27 cellular contexts compared by ENCODE assay signal in the genomic region with DNA sequence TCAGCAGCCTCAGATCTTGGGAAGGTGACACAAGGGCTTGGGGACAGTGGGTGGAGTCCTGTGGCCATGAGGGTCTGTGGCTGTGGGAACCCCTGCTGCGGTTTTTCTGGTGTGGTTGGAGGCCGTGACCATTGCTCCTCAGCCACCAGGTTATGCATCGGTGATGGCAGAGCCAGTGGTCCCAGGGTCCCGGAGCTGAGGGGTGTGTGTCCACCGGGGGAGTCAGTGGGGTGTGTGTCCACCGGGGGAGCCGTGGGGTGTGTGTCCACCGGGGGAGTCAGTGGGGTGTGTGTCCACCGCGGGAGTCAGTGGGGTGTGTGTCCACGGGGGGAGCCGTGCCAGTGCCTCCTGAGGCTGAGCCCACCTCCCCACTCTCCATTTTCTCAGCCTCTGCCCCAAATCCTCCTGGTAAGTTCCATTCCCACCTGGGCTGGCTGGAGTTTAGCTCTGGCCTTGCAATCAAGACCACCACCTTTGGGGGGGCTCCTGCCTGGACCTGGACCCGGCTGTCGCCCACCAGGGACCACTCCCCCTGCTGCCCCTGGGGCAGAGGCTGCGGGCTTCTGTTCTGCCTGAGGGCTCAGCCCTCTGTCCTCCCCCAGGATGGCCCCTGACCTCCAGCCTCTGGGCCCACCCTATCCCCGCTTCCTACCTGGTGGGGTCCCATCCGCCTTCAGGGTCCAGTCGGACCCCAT.
DNase-seq lines count a peak whose midpoint lies in the region; ATAC-seq and TF ChIP-seq lines count a peak whose summit lies in the region.
"Had no signal": no experiment of that assay in that cellular context is flagged by ENCODE, and none has a peak within 500 bp of the region (broad histone marks: within the 10 kb centered on the region; RNA-seq: fewer than 3 reads in every experiment).

No MANE protein-coding gene starts in this region.

- H4K91ac ChIP-seq in neuronal stem cell (ENCODE audit: low read depth, low read length, poor library complexity) = no peak overlapping the region

- peak overlapping the region; percentile 72 for H2BK120ac ChIP-seq in neuronal stem cell (ENCODE audit: low read depth, low read length)

- WGBS in neuronal stem cell (ENCODE audit: extremely low coverage in 2 of 2, insufficient read length in 2 of 2, insufficient replicate concordance in 1 of 2), 2 donors = no CpG with 5 or more reads among the region's 18 CpGs

- H2AK5ac ChIP-seq in neuronal stem cell (ENCODE audit: low read depth, low read length) = peak overlapping the region; percentile 63

- H3K14ac ChIP-seq in neuronal stem cell (ENCODE audit: low read length) = peak overlapping the region; percentile 71

- peak overlapping the region; percentile 64 for H3K18ac ChIP-seq in neuronal stem cell (ENCODE audit: low read length)

- no peak overlapping the region for H2AFZ ChIP-seq in neuronal stem cell (ENCODE audit: low read length)

- peaks cover 4% of the 10 kb centered on the region for H3K27me3 Mint-ChIP-seq in activated naive CD4-positive, alpha-beta T cell treated with anti-CD3 and anti-CD28 coated beads, Interleukin-2, amount 10 ng/mL, durations not matched to agents 7 days and 5 days
- H3K27me3 Mint-ChIP-seq: activated T-cell treated with anti-CD3 and anti-CD28 coated beads, Interleukin-2, amount 50 U/mL, for 24 hours; CD8-positive, alpha-beta memory T cell; naive thymus-derived CD8-positive, alpha-beta T cell had no signal

- peaks cover 4% of the 10 kb centered on the region for H3K79me1 ChIP-seq in neuronal stem cell (ENCODE audit: low read depth, low read length)

- H2BK15ac ChIP-seq in neuronal stem cell (ENCODE audit: low read length) = peak overlapping the region; percentile 96

- no peak overlapping the region for H4K8ac ChIP-seq in neuronal stem cell (ENCODE audit: low read depth, low read length)

- H3K36me3 Mint-ChIP-seq in activated naive CD4-positive, alpha-beta T cell treated with anti-CD3 and anti-CD28 coated beads, Interleukin-2, amount 10 ng/mL, durations not matched to agents 7 days and 5 days = peaks cover 2% of the 10 kb centered on the region

- no peak overlapping the region for H3K9ac ChIP-seq in neuronal stem cell (ENCODE audit: low read depth, low read length, poor library complexity)

- no peak overlapping the region for H2BK12ac ChIP-seq in neuronal stem cell (ENCODE audit: low read length)

- no peak for DNase-seq in activated naive CD4-positive, alpha-beta T cell treated with anti-CD3 and anti-CD28 coated beads, Interleukin-2, amount 10 ng/mL, durations not matched to agents 7 days and 5 days
- DNase-seq in activated naive CD4-positive, alpha-beta T cell treated with Interleukin-2 at 50 U/mL for 16 hours = no peak
- DNase-seq in WERI-Rb-1 (peak; percentile 20), neuronal stem cell (ENCODE audit: low spot score) (no peak), hippocampal formation (lab: John Stamatoyannopoulos, UW) (no peak)
- DNase-seq in effector memory CD4-positive, alpha-beta T cell = no peak
- DNase-seq: activated CD4-positive, alpha-beta T cell treated with anti-CD3 and anti-CD28 coated beads for 48 hours; activated gamma-delta T cell; activated T-cell treated with anti-CD3 and anti-CD28 coated beads, Interleukin-2, amount 50 U/mL, for 24 hours; CD8-positive, alpha-beta memory T cell; cortex of kidney; EL; foreskin fibroblast; lower lobe of right lung; MM.1S; naive thymus-derived CD8-positive, alpha-beta T cell; NCI-H1417 treated with DMSO at 0.1 percent for 48 hours; NCI-H2029 treated with DMSO at 0.1 percent for 48 hours; nucleus accumbens; psoas muscle; SHP77; stimulated activated CD4-positive, alpha-beta T cell treated with anti-CD3 and anti-CD28 coated beads, Interleukin-4, amount 100 ng/mL, for 24 hours had no signal

- no peak overlapping the region for H3K4me3 Mint-ChIP-seq in activated naive CD4-positive, alpha-beta T cell treated with anti-CD3 and anti-CD28 coated beads, Interleukin-2, amount 10 ng/mL, durations not matched to agents 7 days and 5 days
- H3K4me3 Mint-ChIP-seq: activated T-cell treated with anti-CD3 and anti-CD28 coated beads, Interleukin-2, amount 50 U/mL, for 24 hours; CD8-positive, alpha-beta memory T cell; endodermal cell; naive thymus-derived CD8-positive, alpha-beta T cell had no signal

- H3K4me1 ChIP-seq in neuronal stem cell (ENCODE audit: control insufficient read depth in 2 of 2, insufficient read depth in 1 of 2, low read depth in 1 of 2, low read length in 2 of 2) = peaks cover 5 to 11% of the 10 kb centered on the region in 2 donors
- no peaks in the 10 kb centered on the region for H3K4me1 ChIP-seq in effector memory CD4-positive, alpha-beta T cell (ENCODE audit: control insufficient read depth, insufficient read depth, low read length, poor library complexity, severe bottlenecking)
- H3K4me1 ChIP-seq: HAP-1, lower lobe of right lung had no signal

- H3K23ac ChIP-seq in neuronal stem cell (ENCODE audit: low read depth, low read length, poor library complexity) = peak overlapping the region; percentile 65

- H3K4me1 Mint-ChIP-seq in activated naive CD4-positive, alpha-beta T cell treated with anti-CD3 and anti-CD28 coated beads, Interleukin-2, amount 10 ng/mL, durations not matched to agents 7 days and 5 days = no peaks in the 10 kb centered on the region
- H3K4me1 Mint-ChIP-seq: endodermal cell had no signal

- peak overlapping the region; percentile 37 for H3K27ac Mint-ChIP-seq in activated naive CD4-positive, alpha-beta T cell treated with anti-CD3 and anti-CD28 coated beads, Interleukin-2, amount 10 ng/mL, durations not matched to agents 7 days and 5 days
- H3K27ac Mint-ChIP-seq: activated T-cell treated with anti-CD3 and anti-CD28 coated beads, Interleukin-2, amount 50 U/mL, for 24 hours; endodermal cell had no signal

- ATAC-seq in GM18517 (IDR thresholded peaks at IDR 0.05; ENCODE audit: unreplicated experiment) = no peak
- ATAC-seq: esophagus mucosa; naive thymus-derived CD8-positive, alpha-beta T cell; psoas muscle had no signal

- H3K4me3 ChIP-seq in WERI-Rb-1 (ENCODE audit: low read depth, low read length) (no peak overlapping the region), neuronal stem cell (ENCODE audit: low read length in 2 of 2) (no peak overlapping the region)
- no peak overlapping the region for H3K4me3 ChIP-seq in effector memory CD4-positive, alpha-beta T cell (ENCODE audit: insufficient read depth, low read depth, low read length, poor library complexity, severe bottlenecking)
- H3K4me3 ChIP-seq: cardiac muscle cell, HAP-1, lower lobe of right lung, psoas muscle had no signal

- H3K4ac ChIP-seq in neuronal stem cell (ENCODE audit: low read length) = no peak overlapping the region

- no peak for TF ChIP-seq CTCF in WERI-Rb-1 (IDR thresholded peaks at IDR 0.05; ENCODE audit: low read depth, low read length)

- CTCF ChIA-PET in activated naive CD4-positive, alpha-beta T cell treated with anti-CD3 and anti-CD28 coated beads, Interleukin-2, amount 10 ng/mL, durations not matched to agents 7 days and 5 days (lab: Charles Lee) = no interaction called here

- H3K4me2 ChIP-seq in neuronal stem cell (ENCODE audit: insufficient read depth, low read length, poor library complexity, severe bottlenecking) = no peak overlapping the region

- H3K27ac ChIP-seq in WERI-Rb-1 (peak overlapping the region; percentile 52), neuronal stem cell (replicated peaks; ENCODE audit: low read length) (no peak overlapping the region)
- H3K27ac ChIP-seq in effector memory CD4-positive, alpha-beta T cell (ENCODE audit: insufficient read depth, low read length, poor library complexity, severe bottlenecking) = no peak overlapping the region
- H3K27ac ChIP-seq: cardiac muscle cell, lower lobe of right lung, psoas muscle had no signal

- H2BK5ac ChIP-seq in neuronal stem cell (ENCODE audit: low read length) = no peak overlapping the region

- H3K36me3 ChIP-seq in WERI-Rb-1 (no peaks in the 10 kb centered on the region; the same call in 1 of the 2 replicates), neuronal stem cell (replicated peaks in 1 of 2; ENCODE audit: control insufficient read depth in 2 of 2, insufficient read depth in 2 of 2, low read length in 2 of 2) (peaks cover 0 to 4% of the 10 kb centered on the region in 2 donors)
- H3K36me3 ChIP-seq in effector memory CD4-positive, alpha-beta T cell (ENCODE audit: control insufficient read depth, insufficient read depth, low read length) = peaks cover 7% of the 10 kb centered on the region
- H3K36me3 ChIP-seq: cardiac muscle cell, HAP-1 had no signal

- no peaks in the 10 kb centered on the region for H3K27me3 ChIP-seq in WERI-Rb-1 (ENCODE audit: insufficient read depth, low read depth, severe bottlenecking)
- no peaks in the 10 kb centered on the region for H3K27me3 ChIP-seq in neuronal stem cell (ENCODE audit: control insufficient read depth in 3 of 3, insufficient read depth in 3 of 3, low read depth in 1 of 3, low read length in 3 of 3)
- H3K27me3 ChIP-seq in effector memory CD4-positive, alpha-beta T cell (replicated peaks; ENCODE audit: control insufficient read depth, insufficient read depth, low read length, poor library complexity, severe bottlenecking) = no peaks in the 10 kb centered on the region
- H3K27me3 ChIP-seq: cardiac muscle cell had no signal

- no peaks in the 10 kb centered on the region for H3K9me3 ChIP-seq in WERI-Rb-1 (ENCODE audit: severe bottlenecking)
- H3K9me3 ChIP-seq in neuronal stem cell (replicated peaks in 1 of 2; ENCODE audit: control insufficient read depth in 2 of 2, insufficient read depth in 1 of 2, low read depth in 1 of 2, low read length in 2 of 2) = no peaks in the 10 kb centered on the region
- no peaks in the 10 kb centered on the region for H3K9me3 ChIP-seq in effector memory CD4-positive, alpha-beta T cell (ENCODE audit: control insufficient read depth, low read length)
- H3K9me3 ChIP-seq: HAP-1, lower lobe of right lung, psoas muscle had no signal

- no peaks in the 10 kb centered on the region for H3K9me3 Mint-ChIP-seq in activated naive CD4-positive, alpha-beta T cell treated with anti-CD3 and anti-CD28 coated beads, Interleukin-2, amount 10 ng/mL, durations not matched to agents 7 days and 5 days
- H3K9me3 Mint-ChIP-seq: activated T-cell treated with anti-CD3 and anti-CD28 coated beads, Interleukin-2, amount 50 U/mL, for 24 hours; CD8-positive, alpha-beta memory T cell; endodermal cell; naive thymus-derived CD8-positive, alpha-beta T cell had no signal
